In the genomic region with DNA sequence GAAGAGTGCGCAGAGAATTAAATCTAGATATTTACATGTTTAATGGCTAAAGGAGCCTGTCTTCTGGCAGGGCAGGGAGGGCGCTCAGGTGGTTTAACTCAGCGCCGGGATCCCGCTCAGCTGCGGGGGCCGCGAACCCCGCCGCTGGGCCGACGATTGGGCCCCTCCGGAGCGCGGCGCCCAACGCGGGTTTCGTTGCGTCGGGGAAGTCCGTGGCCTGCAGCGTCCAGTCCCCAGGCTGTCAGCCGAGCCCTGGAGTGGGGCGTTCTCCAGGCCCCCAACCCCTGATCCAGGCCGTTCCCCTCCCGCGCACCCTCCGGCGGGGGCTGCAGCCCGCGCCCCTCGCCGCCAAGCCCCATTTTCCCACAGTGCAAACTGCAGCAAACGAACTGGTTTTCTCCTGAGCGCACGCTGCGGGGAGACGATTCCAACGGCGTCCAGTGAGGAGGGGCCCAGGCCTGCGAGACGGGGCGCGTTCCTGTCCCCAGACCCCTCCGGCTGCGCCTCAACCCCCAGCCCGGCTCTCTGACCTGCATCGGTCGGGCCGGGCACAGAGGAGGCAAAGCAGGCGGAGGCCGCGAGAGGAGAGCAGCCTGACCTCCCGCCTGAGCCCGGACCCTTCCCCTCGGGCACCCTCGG, we compare ENCODE assay signal across 2 cellular contexts.
TF ChIP-seq lines count a peak whose summit lies in the region.

No MANE protein-coding gene starts in this region.

TF ChIP-seq in H1, 55 proteins besides CTCF, POLR2A, EP300 and RAD21:
- TF ChIP-seq KDM4A (IDR thresholded peaks at IDR 0.05; ENCODE audit: low read depth, low read length, severe bottlenecking) (peak; percentile 0), EGR1 (IDR thresholded peaks at IDR 0.05; ENCODE audit: borderline replicate concordance, low read depth, low read length) (0 out of 2 replicates have a peak, but pooled peaks have one; percentile 22), PHF8 (conservative IDR thresholded peaks at IDR 0.05; ENCODE audit: low read depth, low read length) (0 out of 2 replicates have a peak, but pooled peaks have one; percentile 4), EZH2 (IDR thresholded peaks at IDR 0.05; ENCODE audit: low read depth, low read length, severe bottlenecking) (peak; percentile 99), TBP (IDR thresholded peaks at IDR 0.05; ENCODE audit: low read depth, low read length) (peak; percentile 57; the same call in 1 of the 2 replicates), CBX8 (IDR thresholded peaks at IDR 0.05; ENCODE audit: borderline replicate concordance, low read depth, low read length) (peak; percentile 98; the same call in 1 of the 2 replicates), RFX5 (IDR thresholded peaks at IDR 0.05; ENCODE audit: borderline replicate concordance, low read depth, low read length) (no peak), RNF2 (IDR thresholded peaks at IDR 0.05; ENCODE audit: borderline replicate concordance, low read depth, low read length, missing control alignments, poor library complexity, severe bottlenecking) (peak; percentile 100), MAFK (IDR thresholded peaks at IDR 0.05; ENCODE audit: low read depth, low read length) (no peak), NANOG (IDR thresholded peaks at IDR 0.05; ENCODE audit: insufficient read depth, low read depth, low read length, poor library complexity, severe bottlenecking) (no peak), TCF12 (IDR thresholded peaks at IDR 0.05; ENCODE audit: low read depth, low read length) (0 out of 2 replicates have a peak, but pooled peaks have one; percentile 23), CTBP2 (IDR thresholded peaks at IDR 0.05; ENCODE audit: borderline replicate concordance, insufficient read depth, insufficient read length, low read length) (peak; percentile 65)

TF ChIP-seq in neural cell, 6 proteins besides CTCF, POLR2A, EP300 and RAD21:
- TF ChIP-seq EZH2 (IDR thresholded peaks at IDR 0.05; ENCODE audit: borderline replicate concordance, insufficient read depth, low read length, poor library complexity, severe bottlenecking) (no peak), MXI1 (conservative IDR thresholded peaks at IDR 0.05; ENCODE audit: poor library complexity, severe bottlenecking) (no peak), POLR2AphosphoS5 (IDR thresholded peaks at IDR 0.05) (peak; percentile 63), SMC3 (conservative IDR thresholded peaks at IDR 0.05; ENCODE audit: poor library complexity) (no peak), TAF1 (IDR thresholded peaks at IDR 0.05; ENCODE audit: low read depth) (no peak)
- TF ChIP-seq, protein P1, sequence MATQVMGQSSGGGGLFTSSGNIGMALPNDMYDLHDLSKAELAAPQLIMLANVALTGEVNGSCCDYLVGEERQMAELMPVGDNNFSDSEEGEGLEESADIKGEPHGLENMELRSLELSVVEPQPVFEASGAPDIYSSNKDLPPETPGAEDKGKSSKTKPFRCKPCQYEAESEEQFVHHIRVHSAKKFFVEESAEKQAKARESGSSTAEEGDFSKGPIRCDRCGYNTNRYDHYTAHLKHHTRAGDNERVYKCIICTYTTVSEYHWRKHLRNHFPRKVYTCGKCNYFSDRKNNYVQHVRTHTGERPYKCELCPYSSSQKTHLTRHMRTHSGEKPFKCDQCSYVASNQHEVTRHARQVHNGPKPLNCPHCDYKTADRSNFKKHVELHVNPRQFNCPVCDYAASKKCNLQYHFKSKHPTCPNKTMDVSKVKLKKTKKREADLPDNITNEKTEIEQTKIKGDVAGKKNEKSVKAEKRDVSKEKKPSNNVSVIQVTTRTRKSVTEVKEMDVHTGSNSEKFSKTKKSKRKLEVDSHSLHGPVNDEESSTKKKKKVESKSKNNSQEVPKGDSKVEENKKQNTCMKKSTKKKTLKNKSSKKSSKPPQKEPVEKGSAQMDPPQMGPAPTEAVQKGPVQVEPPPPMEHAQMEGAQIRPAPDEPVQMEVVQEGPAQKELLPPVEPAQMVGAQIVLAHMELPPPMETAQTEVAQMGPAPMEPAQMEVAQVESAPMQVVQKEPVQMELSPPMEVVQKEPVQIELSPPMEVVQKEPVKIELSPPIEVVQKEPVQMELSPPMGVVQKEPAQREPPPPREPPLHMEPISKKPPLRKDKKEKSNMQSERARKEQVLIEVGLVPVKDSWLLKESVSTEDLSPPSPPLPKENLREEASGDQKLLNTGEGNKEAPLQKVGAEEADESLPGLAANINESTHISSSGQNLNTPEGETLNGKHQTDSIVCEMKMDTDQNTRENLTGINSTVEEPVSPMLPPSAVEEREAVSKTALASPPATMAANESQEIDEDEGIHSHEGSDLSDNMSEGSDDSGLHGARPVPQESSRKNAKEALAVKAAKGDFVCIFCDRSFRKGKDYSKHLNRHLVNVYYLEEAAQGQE (IDR thresholded peaks at IDR 0.05; ENCODE audit: borderline replicate concordance) = no peak
